8 cellular contexts compared by ENCODE assay signal in the genomic region with DNA sequence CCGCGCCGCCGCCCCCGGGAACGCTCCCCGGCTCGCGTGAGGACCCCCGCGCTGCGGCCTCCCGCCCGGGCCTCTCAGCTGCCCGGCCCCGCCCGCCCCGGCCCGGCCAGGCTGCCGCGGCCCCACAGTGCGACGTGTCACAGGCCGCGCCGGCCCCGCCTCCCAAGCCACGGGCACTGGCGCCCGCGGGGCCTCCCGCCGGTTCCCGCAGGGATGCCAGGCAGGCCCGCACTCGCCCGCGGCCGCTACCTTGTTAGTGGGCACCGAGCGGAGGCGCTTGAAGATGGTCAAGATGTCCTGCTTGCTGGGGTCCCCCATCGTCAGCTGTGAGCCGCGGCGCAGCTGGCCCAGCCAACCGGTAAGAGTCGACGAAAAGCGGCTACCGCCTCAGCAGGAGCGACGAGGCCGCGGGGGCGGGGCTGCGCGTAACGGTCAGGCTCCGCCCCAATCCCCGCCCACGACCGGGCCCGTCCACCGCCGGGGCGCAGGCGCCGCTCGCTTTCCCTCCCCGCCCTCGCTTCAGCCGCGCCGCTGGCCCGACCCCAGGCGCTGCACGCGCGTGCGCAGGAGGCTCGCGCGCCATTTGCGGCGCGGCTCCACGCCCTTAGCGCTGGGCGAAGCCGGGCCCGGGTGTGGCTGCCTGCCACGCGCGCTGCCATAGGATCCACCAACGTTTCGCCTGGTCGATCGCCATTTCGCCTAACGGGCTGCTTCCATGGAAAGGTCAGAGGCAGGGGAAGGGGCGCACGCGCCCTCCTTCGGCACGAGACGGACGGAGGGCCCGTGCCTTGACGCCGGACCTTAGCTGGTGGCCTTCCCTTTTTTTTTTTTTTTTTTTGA. TPM values are rescaled to one million over a fixed set of nuclear protein-coding genes. Genes with fewer than 3 reads are reported as not detected.
DNase-seq lines count a peak whose midpoint lies in the region; ATAC-seq and TF ChIP-seq lines count a peak whose summit lies in the region.

A gene with protein sequence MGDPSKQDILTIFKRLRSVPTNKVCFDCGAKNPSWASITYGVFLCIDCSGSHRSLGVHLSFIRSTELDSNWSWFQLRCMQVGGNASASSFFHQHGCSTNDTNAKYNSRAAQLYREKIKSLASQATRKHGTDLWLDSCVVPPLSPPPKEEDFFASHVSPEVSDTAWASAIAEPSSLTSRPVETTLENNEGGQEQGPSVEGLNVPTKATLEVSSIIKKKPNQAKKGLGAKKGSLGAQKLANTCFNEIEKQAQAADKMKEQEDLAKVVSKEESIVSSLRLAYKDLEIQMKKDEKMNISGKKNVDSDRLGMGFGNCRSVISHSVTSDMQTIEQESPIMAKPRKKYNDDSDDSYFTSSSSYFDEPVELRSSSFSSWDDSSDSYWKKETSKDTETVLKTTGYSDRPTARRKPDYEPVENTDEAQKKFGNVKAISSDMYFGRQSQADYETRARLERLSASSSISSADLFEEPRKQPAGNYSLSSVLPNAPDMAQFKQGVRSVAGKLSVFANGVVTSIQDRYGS (minus strand): TSS at position 409 of the 840 bp plus-strand sequence. CDS start 91 bp downstream, at position 318.

- peak within 1 kb of the TSS; percentile 94 for H3K4me3 ChIP-seq in PC-3 (ENCODE audit: low read length)
- peak within 1 kb of the TSS; percentile 81 for H3K4me3 ChIP-seq in mucosa of descending colon

- H3K79me2 ChIP-seq in PC-3 (ENCODE audit: low read length) = peaks cover 37% of the 10 kb centered on the region

- intact Hi-C loops in PC-3 (cut with micrococcal nuclease) = no loop called here
- intact Hi-C loops in mucosa of descending colon (cut with DNase I, micrococcal nuclease) = no loop called here

- H3K36me3 Mint-ChIP-seq in IgD-negative memory B cell = peaks cover 2% of the 10 kb centered on the region

- peak within 1 kb of the TSS; percentile 85 for H3K9ac ChIP-seq in PC-3 (ENCODE audit: low read length)

- H3K27ac Mint-ChIP-seq in IgD-negative memory B cell = peak within 1 kb of the TSS; percentile 86 to 91 (median 88)

- peaks cover 8 to 19% (median 17%) of the 10 kb centered on the region in 3 donors for H3K4me1 Mint-ChIP-seq in IgD-negative memory B cell

- no TSS peak for BruUV-seq in PC-3 (replicated peaks; lab: Mats Ljungman, UMichigan)

- no peaks in the 10 kb centered on the region for H3K9me3 Mint-ChIP-seq in IgD-negative memory B cell

- no peaks in the 10 kb centered on the region for H3K9me3 ChIP-seq in PC-3 (ENCODE audit: low read length)
- H3K9me3 ChIP-seq in mucosa of descending colon = no peaks in the 10 kb centered on the region

- no peaks in the 10 kb centered on the region for H3K36me3 ChIP-seq in PC-3 (ENCODE audit: low read depth, low read length)
- H3K36me3 ChIP-seq in mucosa of descending colon (ENCODE audit: low read depth) = no peaks in the 10 kb centered on the region

- peaks cover 4% of the 10 kb centered on the region; the same call in 1 of the 2 replicates for H4K20me1 ChIP-seq in PC-3 (ENCODE audit: low read length)

- H3K27me3 Mint-ChIP-seq in IgD-negative memory B cell = no peaks in the 10 kb centered on the region

- POLR2A ChIA-PET in PC-3 (lab: Charles Lee; ENCODE audit: unreplicated experiment) = no interaction called here

- TF ChIP-seq CTCF in PC-3 (conservative IDR thresholded peaks at IDR 0.05; ENCODE audit: low read depth, low read length) (no peak), mucosa of descending colon (IDR thresholded peaks at IDR 0.05) (no peak)

- CTCF ChIA-PET in PC-3 (lab: Charles Lee) = interaction anchor here (0.9 kb wide), 1 partner anchor 11 kb away, joined by 6 read pairs; no protein-coding TSS in a partner anchor

- H2AFZ ChIP-seq in PC-3 (ENCODE audit: low read length) = peak within 1 kb of the TSS; percentile 77; the same call in 1 of the 2 replicates

- peak within 1 kb of the TSS; percentile 97 for H3K4me2 ChIP-seq in PC-3 (ENCODE audit: low read length)

- H3K27ac ChIP-seq in PC-3 (ENCODE audit: low read length) (peak within 1 kb of the TSS; percentile 48; the same call in 1 of the 2 replicates), epithelial cell of prostate (peak within 1 kb of the TSS; percentile 80)

- ATAC-seq in GM21528 (IDR thresholded peaks at IDR 0.05; ENCODE audit: low FRiP score, unreplicated experiment) (peak; percentile 80), PC-3 (peak; percentile 86), mucosa of descending colon (peak; percentile 97)

- no peaks in the 10 kb centered on the region for H3F3A ChIP-seq in PC-3 (ENCODE audit: low read length, unreplicated experiment)

- peaks cover 11% of the 10 kb centered on the region; the same call in 1 of the 2 replicates for H3K4me1 ChIP-seq in PC-3 (ENCODE audit: insufficient read depth, low read length)
- H3K4me1 ChIP-seq in mucosa of descending colon (ENCODE audit: low read depth) = peaks cover 17% of the 10 kb centered on the region

- peak within 1 kb of the TSS; percentile 83 to 94 (median 94) for H3K4me3 Mint-ChIP-seq in IgD-negative memory B cell

- H3K9me2 ChIP-seq in PC-3 (replicated peaks; ENCODE audit: low read length) = no peaks in the 10 kb centered on the region

- no peaks in the 10 kb centered on the region for H3K27me3 ChIP-seq in PC-3 (ENCODE audit: low read length)

- DNase-seq in DMS 273 (lab: John Stamatoyannopoulos, UW; ENCODE audit: unreplicated experiment) = peak; percentile 95
- DNase-seq in PC-3 = peak; percentile 89
- DNase-seq in activated T-cell treated with anti-CD3 and anti-CD28 coated beads for 48 hours (ENCODE audit: low read depth) = peak; percentile 97
- DNase-seq in epithelial cell of prostate (ENCODE audit: low read depth, low spot score) = no peak
- DNase-seq in mucosa of descending colon = peak; percentile 94 to 97 (median 96)
- peak; percentile 91 to 92 for DNase-seq in stimulated activated CD8-positive, alpha-beta memory T cell treated with anti-CD3 and anti-CD28 coated beads, Interleukin-4, amount 100 ng/mL, for 1 hour (ENCODE audit: low read depth in 2 of 2, low spot score in 1 of 2)

RNA-seq across cellular contexts. Expression of the gene that starts here (rescaled TPM):
- polyA plus RNA-seq in IgD-negative memory B cell = 25.5 TPM
- total RNA-seq in PC-3 (2014; rRNA removed) (11.2 and 19.2 TPM in 2 replicates), mucosa of descending colon (10 to 100 TPM; 20.0 to 41.3 (median 34.3) TPM)
